ENCODE assay signal across 22 cellular contexts in the genomic region with DNA sequence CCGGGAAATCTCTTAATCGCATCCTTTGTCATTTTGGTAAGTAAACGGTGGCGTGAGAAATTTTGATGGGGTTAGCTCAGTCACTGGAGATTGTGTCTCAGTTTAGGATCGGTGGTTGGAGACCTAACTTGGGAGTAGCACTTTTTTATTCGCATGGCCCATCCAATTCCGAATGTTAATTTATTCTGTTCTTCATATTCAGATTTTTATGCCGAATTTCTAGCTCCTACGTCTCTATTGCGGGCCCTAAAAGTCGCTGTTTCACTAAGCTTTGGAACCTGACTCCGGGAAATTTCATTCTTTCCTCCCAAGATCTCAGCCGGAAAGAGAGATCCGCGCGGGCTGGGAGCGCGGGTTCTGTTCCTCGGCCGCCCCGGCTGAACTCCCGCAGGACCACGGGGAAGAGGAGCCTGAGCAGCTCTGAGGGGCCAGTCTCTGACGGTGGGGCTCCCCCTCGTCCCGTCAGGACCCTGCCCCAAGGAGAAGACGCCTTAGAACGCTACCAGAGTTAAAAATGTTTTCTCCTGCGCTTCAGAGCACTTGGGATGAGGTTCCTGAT.
"Had no signal": no experiment of that assay in that cellular context is flagged by ENCODE, and none has a peak within 500 bp of the region (broad histone marks: within the 10 kb centered on the region; RNA-seq: fewer than 3 reads in every experiment).

No MANE protein-coding gene starts in this region.

- H3K27ac ChIP-seq: brain microvascular endothelial cell, cardiac muscle cell, SK-N-MC had no signal

- H3K4me3 ChIP-seq: cardiac muscle cell, SK-N-MC had no signal

- H3K36me3 ChIP-seq: brain microvascular endothelial cell, cardiac muscle cell had no signal

- H3K27me3 ChIP-seq: brain microvascular endothelial cell had no signal

- ATAC-seq: activated CD4-positive, CD25-positive, alpha-beta regulatory T cell treated with anti-CD3 and anti-CD28 coated beads, Interleukin-2, amount 50 U/mL, for 24 hours; activated CD8-positive, alpha-beta T cell treated with anti-CD3 and anti-CD28 coated beads for 36 hours; activated naive CD4-positive, alpha-beta T cell treated with anti-CD3 and anti-CD28 coated beads, Interleukin-2, amount 50 U/mL, for 72 hours; activated naive CD8-positive, alpha-beta T cell treated with anti-CD3 and anti-CD28 coated beads, Interleukin-2, amount 50 U/mL, for 24 hours; Panc1; Right ventricle myocardium inferior had no signal

- DNase-seq: activated CD4-positive, alpha-beta T cell treated with anti-CD3 and anti-CD28 coated beads for 4 hours; activated CD8-positive, alpha-beta memory T cell treated with anti-CD3 and anti-CD28 coated beads, Interleukin-2, amount 50 U/mL, for 4 hours; activated CD8-positive, alpha-beta T cell treated with anti-CD3 and anti-CD28 coated beads for 36 hours; activated effector memory CD4-positive, alpha-beta T cell treated with Interleukin-2 at 50 U/mL for 16 hours; activated naive CD4-positive, alpha-beta T cell treated with Interleukin-2 at 50 U/mL for 16 hours; activated naive CD8-positive, alpha-beta T cell treated with anti-CD3 and anti-CD28 coated beads, Interleukin-2, amount 50 U/mL, for 24 hours; activated T-cell treated with anti-CD3 and anti-CD28 coated beads, Interleukin-2, amount 50 U/mL, for 1 hour; Kasumi-1; NCI-H1048; NCI-H2029; NCI-H345; NCI-H510A; NCI-H526 treated with DMSO at 0.1 percent for 48 hours; NCI-H82; NK-92 treated with Interleukin-12 subunit alpha and Interleukin-12 subunit beta, amount 100 ng/mL, for 24 hours had no signal
